2 cellular contexts compared by ENCODE assay signal in the genomic region with DNA sequence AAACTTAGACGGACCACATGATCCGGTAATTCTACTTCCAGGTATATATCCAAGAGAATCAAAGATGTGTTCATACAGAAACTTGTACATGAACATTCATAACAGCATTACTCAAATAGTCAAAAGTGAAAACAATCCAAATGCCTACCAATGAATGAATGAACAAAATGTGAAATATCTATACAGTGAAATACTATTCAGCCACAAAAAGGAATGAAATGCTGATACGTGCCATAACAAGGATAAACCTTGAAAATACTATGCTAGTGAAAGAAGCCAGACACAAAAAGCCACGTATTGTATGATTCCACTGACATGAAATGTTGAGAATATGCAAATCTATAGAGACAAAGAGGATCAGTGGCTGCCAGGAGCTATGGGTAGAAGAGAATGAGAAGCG.
TF ChIP-seq lines count a peak whose summit lies in the region.

No MANE protein-coding gene starts in this region.

TF ChIP-seq in HepG2, 621 proteins besides CTCF, POLR2A, EP300 and RAD21:
- TF ChIP-seq NR2F2 (IDR thresholded peaks at IDR 0.05; ENCODE audit: borderline replicate concordance, low read depth) = no peak
- TF ChIP-seq, protein P1, sequence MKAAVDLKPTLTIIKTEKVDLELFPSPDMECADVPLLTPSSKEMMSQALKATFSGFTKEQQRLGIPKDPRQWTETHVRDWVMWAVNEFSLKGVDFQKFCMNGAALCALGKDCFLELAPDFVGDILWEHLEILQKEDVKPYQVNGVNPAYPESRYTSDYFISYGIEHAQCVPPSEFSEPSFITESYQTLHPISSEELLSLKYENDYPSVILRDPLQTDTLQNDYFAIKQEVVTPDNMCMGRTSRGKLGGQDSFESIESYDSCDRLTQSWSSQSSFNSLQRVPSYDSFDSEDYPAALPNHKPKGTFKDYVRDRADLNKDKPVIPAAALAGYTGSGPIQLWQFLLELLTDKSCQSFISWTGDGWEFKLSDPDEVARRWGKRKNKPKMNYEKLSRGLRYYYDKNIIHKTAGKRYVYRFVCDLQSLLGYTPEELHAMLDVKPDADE (CRISPR knock-in tag; IDR thresholded peaks at IDR 0.05) = no peak
- TF ChIP-seq HNRNPUL1 (IDR thresholded peaks at IDR 0.05; ENCODE audit: low read depth, low read length) = no peak
- no peak for TF ChIP-seq ZNF432 (CRISPR knock-in tag; IDR thresholded peaks at IDR 0.05; ENCODE audit: borderline replicate concordance)
- no peak for TF ChIP-seq NFRKB (IDR thresholded peaks at IDR 0.05)
- TF ChIP-seq ZNF75D (CRISPR knock-in tag; IDR thresholded peaks at IDR 0.05; ENCODE audit: borderline replicate concordance) = no peak
- TF ChIP-seq TSC22D2 (CRISPR knock-in tag; IDR thresholded peaks at IDR 0.05; ENCODE audit: borderline replicate concordance) = no peak
- no peak for TF ChIP-seq U2AF2 (IDR thresholded peaks at IDR 0.05; ENCODE audit: low read depth, low read length)
- no peak for TF ChIP-seq ZNF136 (CRISPR knock-in tag; IDR thresholded peaks at IDR 0.05; ENCODE audit: low read depth)
- TF ChIP-seq ZNF354B (CRISPR knock-in tag; IDR thresholded peaks at IDR 0.05) = no peak
- no peak for TF ChIP-seq SAP130 (CRISPR knock-in tag; IDR thresholded peaks at IDR 0.05; ENCODE audit: low read depth)

TF ChIP-seq in HEK293, 187 proteins besides CTCF, POLR2A, EP300 and RAD21:
- TF ChIP-seq SCRT2 (tag by site-specific recombination; IDR thresholded peaks at IDR 0.05) (no peak), ZNF146 (tag by site-specific recombination; IDR thresholded peaks at IDR 0.05) (peak; percentile 96), ZNF707 (tag by site-specific recombination; IDR thresholded peaks at IDR 0.05) (no peak), ZNF513 (tag by site-specific recombination; IDR thresholded peaks at IDR 0.05) (no peak)
